ENCODE assay signal across 8 cellular contexts in genomic region chr3:141425523-141426233, GRCh38. TPM values are rescaled to one million over a fixed set of nuclear protein-coding genes. Genes with fewer than 3 reads are reported as not detected.
DNase-seq lines count a peak whose midpoint lies in the region; FAIRE-seq and TF ChIP-seq lines count a peak whose summit lies in the region.

No MANE protein-coding gene starts in this region.

- H3K36me3 ChIP-seq in MM.1S (replicated peaks; ENCODE audit: insufficient read depth, low read length): peaks cover 34% of the 10 kb centered on the region
- H3K36me3 ChIP-seq in endothelial cell of umbilical vein (ENCODE audit: control insufficient read depth in 2 of 2, extremely low read depth in 1 of 2, insufficient read depth in 2 of 2, low read length in 2 of 2): peaks cover 13 to 23% of the 10 kb centered on the region in 2 experiments
- no peaks in the 10 kb centered on the region for H3K36me3 ChIP-seq in parathyroid adenoma (ENCODE audit: control insufficient read depth, insufficient read depth, low read length)

- TF ChIP-seq POLR2A in endothelial cell of umbilical vein (IDR thresholded peaks at IDR 0.05; ENCODE audit: low read depth, low read length): no peak

- peak; percentile 15 for FAIRE-seq in endothelial cell of umbilical vein (lab: Jason Lieb, UNC)

- peak; percentile 3 for DNase-seq in CD1c-positive myeloid dendritic cell (ENCODE audit: extremely low spot score)
- DNase-seq in MM.1S: no peak
- DNase-seq in endothelial cell of umbilical vein (ENCODE audit: low read depth, low spot score): no peak
- DNase-seq in NCI-H1105 (lab: John Stamatoyannopoulos, UW): no peak
- no peak for DNase-seq in OCI-M2 (lab: John Stamatoyannopoulos, UW; ENCODE audit: unreplicated experiment)
- DNase-seq in NCI-H2081 (lab: John Stamatoyannopoulos, UW): no peak
- DNase-seq in stimulated activated CD4-positive, alpha-beta T cell treated with anti-CD3 and anti-CD28 coated beads, Interleukin-12 subunit alpha, Interleukin-12 subunit beta, amount 100 ng/mL, for 4 hours: no peak

- H3K4me2 ChIP-seq in MM.1S (ENCODE audit: low read depth, low read length) (peak overlapping the region; percentile 25; the same call in 1 of the 2 replicates), endothelial cell of umbilical vein (ENCODE audit: insufficient read depth, low read length) (no peak overlapping the region), parathyroid adenoma (ENCODE audit: low read length) (no peak overlapping the region)

- H3K79me2 ChIP-seq in MM.1S (ENCODE audit: low read length) (peaks cover 100% of the 10 kb centered on the region), endothelial cell of umbilical vein (ENCODE audit: control insufficient read depth, insufficient read depth, low read length) (peaks cover 72% of the 10 kb centered on the region), parathyroid adenoma (peaks cover 49% of the 10 kb centered on the region)

- no peaks in the 10 kb centered on the region for H3K9me1 ChIP-seq in endothelial cell of umbilical vein (replicated peaks; ENCODE audit: control insufficient read depth, extremely low read depth, insufficient read depth, low read length)

- H3K4me3 ChIP-seq in MM.1S (ENCODE audit: low read length) (no peak overlapping the region), endothelial cell of umbilical vein (replicated peaks in 1 of 3; ENCODE audit: insufficient read depth in 1 of 3, low read depth in 1 of 3, low read length in 3 of 3) (no peak overlapping the region), parathyroid adenoma (ENCODE audit: low read depth, low read length) (no peak overlapping the region)

- H3K9me2 ChIP-seq in MM.1S (replicated peaks; ENCODE audit: insufficient read depth, low read length): no peaks in the 10 kb centered on the region

- TF ChIP-seq CTCF in MM.1S (IDR thresholded peaks at IDR 0.05; ENCODE audit: low read length): no peak
- no peak for TF ChIP-seq CTCF in endothelial cell of umbilical vein (IDR thresholded peaks at IDR 0.05; ENCODE audit: extremely low read depth in 1 of 2, insufficient read depth in 1 of 2, low read depth in 1 of 2, low read length in 2 of 2)
- no peak for TF ChIP-seq CTCF in parathyroid adenoma (IDR thresholded peaks at IDR 0.05)

- peaks cover 86% of the 10 kb centered on the region for H3K4me1 ChIP-seq in MM.1S (ENCODE audit: low read length)
- peaks cover 16% of the 10 kb centered on the region for H3K4me1 ChIP-seq in endothelial cell of umbilical vein (ENCODE audit: control insufficient read depth, extremely low read depth, insufficient read depth, low read length)
- H3K4me1 ChIP-seq in parathyroid adenoma: peaks cover 37% of the 10 kb centered on the region

- peaks cover 98% of the 10 kb centered on the region for H3F3A ChIP-seq in MM.1S (ENCODE audit: insufficient read depth, low read length)

- H4K20me1 ChIP-seq in MM.1S (ENCODE audit: insufficient read depth, low read length) (peaks cover 89% of the 10 kb centered on the region), endothelial cell of umbilical vein (replicated peaks; ENCODE audit: control insufficient read depth, extremely low read depth, insufficient read depth, low read length) (no peaks in the 10 kb centered on the region)

- H3K9me3 ChIP-seq in MM.1S (replicated peaks; ENCODE audit: insufficient read depth, low read length) (no peaks in the 10 kb centered on the region), endothelial cell of umbilical vein (replicated peaks; ENCODE audit: control insufficient read depth, insufficient read depth, low read length) (no peaks in the 10 kb centered on the region), parathyroid adenoma (ENCODE audit: control insufficient read depth, low read length) (no peaks in the 10 kb centered on the region)

- H2AFZ ChIP-seq in MM.1S (ENCODE audit: low read length) (no peak overlapping the region), endothelial cell of umbilical vein (ENCODE audit: low read depth, low read length) (no peak overlapping the region), parathyroid adenoma (no peak overlapping the region)

- H3K27me3 ChIP-seq in MM.1S (replicated peaks; ENCODE audit: insufficient read depth, low read length) (no peaks in the 10 kb centered on the region), endothelial cell of umbilical vein (ENCODE audit: control insufficient read depth in 2 of 2, insufficient read depth in 2 of 2, low read length in 2 of 2) (no peaks in the 10 kb centered on the region), parathyroid adenoma (ENCODE audit: control insufficient read depth, insufficient read depth, low read length) (no peaks in the 10 kb centered on the region)

- intact Hi-C loops in endothelial cell of umbilical vein (cut with micrococcal nuclease): loop anchor here (1.0 kb wide), 2 partner anchors 13 to 64 kb away; no protein-coding TSS in a partner anchor

- CTCF ChIA-PET in endothelial cell of umbilical vein (lab: Charles Lee): interaction anchor here (0.9 to 4.6 kb wide), 16 partner anchors 8 to 117 kb away, joined by 3 to 38 read pairs (median 4); no protein-coding TSS in a partner anchor

- H3K27ac ChIP-seq in MM.1S (ENCODE audit: low read length) (peak overlapping the region; percentile 52; the same call in 1 of the 2 replicates), endothelial cell of umbilical vein (ENCODE audit: insufficient read depth, low read depth, low read length) (peak overlapping the region; percentile 44), parathyroid adenoma (peak overlapping the region; percentile 86)

- BruUV-seq in endothelial cell of umbilical vein (replicated peaks; lab: Mats Ljungman, UMichigan): no TSS peak

- H3K9ac ChIP-seq in MM.1S (ENCODE audit: low read length) (peak overlapping the region; percentile 18; the same call in 1 of the 2 replicates), endothelial cell of umbilical vein (replicated peaks; ENCODE audit: extremely low read depth, insufficient read depth, low read length) (no peak overlapping the region), parathyroid adenoma (no peak overlapping the region)

- POLR2A ChIA-PET in endothelial cell of umbilical vein (lab: Charles Lee): interaction anchor here (1.1 kb wide), 1 partner anchor 25 kb away, joined by 3 read pairs; no protein-coding TSS in a partner anchor

- dilution Hi-C loops in endothelial cell of umbilical vein (cut with MboI; ENCODE audit: extremely low pct_ligation_motif_present, low sequenced_read_pairs): no loop called here

TF ChIP-seq in endothelial cell of umbilical vein, 7 proteins besides CTCF, POLR2A, EP300 and RAD21:
- no peak for TF ChIP-seq MYC (IDR thresholded peaks at IDR 0.05; ENCODE audit: low read depth, low read length)
- TF ChIP-seq JUN (IDR thresholded peaks at IDR 0.05; ENCODE audit: borderline replicate concordance, insufficient read depth, insufficient read length, low read depth): no peak
- no peak for TF ChIP-seq EZH2 (IDR thresholded peaks at IDR 0.05; ENCODE audit: borderline replicate concordance, low read depth, low read length, severe bottlenecking)
- TF ChIP-seq FOS (IDR thresholded peaks at IDR 0.05; ENCODE audit: borderline replicate concordance, insufficient read depth, low read length): no peak
- TF ChIP-seq GATA2 (IDR thresholded peaks at IDR 0.05; ENCODE audit: insufficient read depth, insufficient read length, low read depth, low read length): no peak
- TF ChIP-seq POLR2AphosphoS5 (IDR thresholded peaks at IDR 0.05; ENCODE audit: insufficient read depth, low read depth, low read length): no peak
- TF ChIP-seq MAX (IDR thresholded peaks at IDR 0.05; ENCODE audit: insufficient read depth, insufficient read length): no peak

RNA-seq across cellular contexts. Expression of gene ZBTB38, which starts 57.4 kb away (rescaled TPM):
- 83.4 and 85.2 TPM in 2 replicates for total RNA-seq in endothelial cell of umbilical vein
- 25.5 and 31.1 TPM in 2 replicates for polyA plus RNA-seq in endothelial cell of umbilical vein
- 30.2 and 30.5 TPM in 2 replicates for polyA plus RNA-seq in endothelial cell of umbilical vein (2011; cell fraction: cytosol; rRNA removed)
- polyA plus RNA-seq in endothelial cell of umbilical vein (2011; cell fraction: nucleus; rRNA removed): 57.4 and 59.3 TPM in 2 replicates
- 58.5 and 77.2 TPM in 2 replicates for polyA plus RNA-seq in endothelial cell of umbilical vein (2012)
- polyA minus RNA-seq in endothelial cell of umbilical vein: 130 and 159 TPM in 2 replicates
- polyA minus RNA-seq in endothelial cell of umbilical vein (2011; cell fraction: cytosol; rRNA and poly(A)+ RNA removed): 30.9 TPM
- polyA minus RNA-seq in endothelial cell of umbilical vein (2011; cell fraction: nucleus; rRNA and poly(A)+ RNA removed): 158 and 229 TPM in 2 replicates
